ENCODE assay signal across 11 cellular contexts in genomic region chr14:59422069-59422881, GRCh38. TPM values are rescaled to one million over a fixed set of nuclear protein-coding genes. Genes with fewer than 3 reads are reported as not detected.
DNase-seq lines count a peak whose midpoint lies in the region; ATAC-seq and TF ChIP-seq lines count a peak whose summit lies in the region.
"Had no signal": no experiment of that assay in that cellular context is flagged by ENCODE, and none has a peak within 500 bp of the region (broad histone marks: within the 10 kb centered on the region; RNA-seq: fewer than 3 reads in every experiment).

No MANE protein-coding gene starts in this region.

- no peaks in the 10 kb centered on the region for H3K9me2 ChIP-seq in GM23338 (ENCODE audit: insufficient read depth)

- peaks cover 3% of the 10 kb centered on the region; the same call in 1 of the 2 replicates for H3K27me3 ChIP-seq in BE2C
- no peaks in the 10 kb centered on the region for H3K27me3 ChIP-seq in GM23338 (ENCODE audit: insufficient read depth)
- no peaks in the 10 kb centered on the region for H3K27me3 ChIP-seq in OCI-LY3 (ENCODE audit: low read depth, low read length)
- H3K27me3 ChIP-seq: SJCRH30 had no signal

- no peak overlapping the region for H3K27ac ChIP-seq in GM23338 (ENCODE audit: low read depth)
- H3K27ac ChIP-seq in OCI-LY3 (ENCODE audit: low read length): no peak overlapping the region
- H3K27ac ChIP-seq: SJCRH30 had no signal

- H3K9me3 ChIP-seq in BE2C (no peaks in the 10 kb centered on the region), OCI-LY3 (ENCODE audit: insufficient read depth, low read length) (no peaks in the 10 kb centered on the region)
- H3K9me3 ChIP-seq: SJCRH30 had no signal

- no peaks in the 10 kb centered on the region for H3K4me1 ChIP-seq in BE2C
- no peaks in the 10 kb centered on the region for H3K4me1 ChIP-seq in GM23338 (ENCODE audit: insufficient read depth)
- H3K4me1 ChIP-seq in OCI-LY3 (ENCODE audit: low read length): peaks cover 22% of the 10 kb centered on the region

- H3K9ac ChIP-seq in OCI-LY3 (ENCODE audit: low read length): no peak overlapping the region

- DNase-seq in BE2C: no peak
- DNase-seq in GM23338 (ENCODE audit: low spot score): peak; percentile 24
- DNase-seq in hepatic stellate cell (ENCODE audit: low spot score): peak; percentile 46
- DNase-seq in cerebellar cortex (ENCODE audit: low spot score): no peak
- DNase-seq in midbrain (lab: John Stamatoyannopoulos, UW): no peak
- no peak for DNase-seq in activated T-cell treated with anti-CD3 and anti-CD28 coated beads, Interleukin-2, amount 50 U/mL, for 1 hour
- DNase-seq: GOT3, left cardiac atrium, SJCRH30 had no signal

- H3K9me3 Mint-ChIP-seq in GM23338: no peaks in the 10 kb centered on the region; the same call in 2 of the 3 replicates

- H3K36me3 Mint-ChIP-seq in GM23338 (ENCODE audit: low read depth): no peaks in the 10 kb centered on the region

- TF ChIP-seq CTCF in BE2C (IDR thresholded peaks at IDR 0.05; ENCODE audit: low read depth, low read length): peak; percentile 44
- TF ChIP-seq CTCF in GM23338 (conservative IDR thresholded peaks at IDR 0.05; ENCODE audit: low read depth in 2 of 2): peak; percentile 45 to 64
- peak; percentile 66 for TF ChIP-seq CTCF in OCI-LY3 (IDR thresholded peaks at IDR 0.05; ENCODE audit: low read depth, low read length)

- H3K4me3 ChIP-seq in BE2C (ENCODE audit: low read depth, low read length) (no peak overlapping the region), GM23338 (no peak overlapping the region), OCI-LY3 (ENCODE audit: low read length) (peak overlapping the region; percentile 45)
- H3K4me3 ChIP-seq: SJCRH30 had no signal

- H4K20me1 ChIP-seq in GM23338 (replicated peaks; ENCODE audit: insufficient read depth): no peaks in the 10 kb centered on the region
- H4K20me1 ChIP-seq in OCI-LY3 (ENCODE audit: insufficient read depth, low read length): no peaks in the 10 kb centered on the region

- H3K4me3 Mint-ChIP-seq in GM23338: no peak overlapping the region

- no peak overlapping the region for H2AFZ ChIP-seq in GM23338
- no peak overlapping the region for H2AFZ ChIP-seq in OCI-LY3 (ENCODE audit: low read depth, low read length)

- H3K4me1 Mint-ChIP-seq in GM23338: peaks cover 11% of the 10 kb centered on the region; the same call in 2 of the 3 replicates

- no peaks in the 10 kb centered on the region for H3K36me3 ChIP-seq in BE2C
- H3K36me3 ChIP-seq in GM23338 (ENCODE audit: insufficient read depth): no peaks in the 10 kb centered on the region
- no peaks in the 10 kb centered on the region for H3K36me3 ChIP-seq in OCI-LY3 (replicated peaks; ENCODE audit: low read depth, low read length)
- H3K36me3 ChIP-seq: SJCRH30 had no signal

- no peak overlapping the region for H3K4me2 ChIP-seq in GM23338
- peak overlapping the region; percentile 77 for H3K4me2 ChIP-seq in OCI-LY3 (ENCODE audit: low read length)

- no peaks in the 10 kb centered on the region for H3F3A ChIP-seq in GM23338 (replicated peaks; ENCODE audit: low read depth)

- ATAC-seq in GM23338 (no peak), HG02642 (IDR thresholded peaks at IDR 0.05; ENCODE audit: poor library complexity, unreplicated experiment) (no peak)

- H3K79me2 ChIP-seq in GM23338 (replicated peaks; ENCODE audit: insufficient read depth) (no peaks in the 10 kb centered on the region), OCI-LY3 (ENCODE audit: low read length) (no peaks in the 10 kb centered on the region)

- no peak overlapping the region for H3K27ac Mint-ChIP-seq in GM23338

- H3K27me3 Mint-ChIP-seq in GM23338 (ENCODE audit: insufficient read depth, low read depth, poor library complexity): peaks cover 3% of the 10 kb centered on the region

TF ChIP-seq in GM23338, 12 proteins besides CTCF, POLR2A, EP300 and RAD21:
- TF ChIP-seq CREB1 (CRISPR knock-in tag; IDR thresholded peaks at IDR 0.05; ENCODE audit: low read depth): no peak
- no peak for TF ChIP-seq ETS1 (IDR thresholded peaks at IDR 0.05)

RNA-seq across cellular contexts. Expression of gene GPR135, which starts 42.9 kb away (rescaled TPM):
- polyA plus RNA-seq in BE2C (2012; ENCODE audit: insufficient read depth, insufficient read length, low read depth): 2.6 TPM
- total RNA-seq in GM23338 (2014; rRNA removed; shearing (Covaris generic)): 0.93 and 2.2 TPM in 2 replicates
- polyA plus RNA-seq in GM23338 (2016; fragmentation: Nextera tagmentation; extraction: Ambion mirVana): 0.23 and 0.47 TPM in 2 replicates

Comparison
In these comparisons a context has a peak if more than half of its experiments do, and no peak if none do; other contexts are left out.
1. DNase-seq: peak in GM23338 (single experiment) and hepatic stellate cell (single experiment); none in BE2C (single experiment), cerebellar cortex (single experiment), midbrain (single experiment) and activated T-cell treated with anti-CD3 and anti-CD28 coated beads, Interleukin-2, amount 50 U/mL, for 1 hour (single experiment).
2. Peak in every context shown above with its lines, with median percentiles within 50 percentile points of each other: CTCF ChIP-seq.